ENCODE assay signal across 27 cellular contexts in the genomic region with DNA sequence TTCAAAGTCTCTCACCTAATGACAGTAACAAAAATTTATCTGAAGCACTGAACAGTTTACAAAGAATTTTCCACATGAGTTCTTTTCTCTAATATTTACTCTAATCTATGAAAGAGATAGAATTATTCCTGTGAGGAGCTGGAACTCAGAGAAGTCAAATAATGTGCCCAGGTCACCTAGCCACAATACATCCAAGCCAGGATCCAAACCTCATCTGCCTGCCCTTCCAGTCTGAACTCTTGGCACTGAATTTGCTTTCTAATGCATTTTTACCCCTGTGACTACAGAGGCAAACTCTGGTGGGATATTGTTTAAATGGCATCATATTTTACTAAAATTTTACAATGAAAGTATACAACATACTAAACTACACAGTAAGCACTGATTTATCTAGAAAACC.
"Had no signal": no experiment of that assay in that cellular context is flagged by ENCODE, and none has a peak within 500 bp of the region (broad histone marks: within the 10 kb centered on the region; RNA-seq: fewer than 3 reads in every experiment).

No MANE protein-coding gene starts in this region.

- H3K4me3 ChIP-seq: colonic mucosa, coronary artery, dorsolateral prefrontal cortex, esophagus muscularis mucosa, esophagus squamous epithelium, gastrocnemius medialis, gastroesophageal sphincter, heart left ventricle had no signal

- H3K27me3 ChIP-seq: colonic mucosa, esophagus muscularis mucosa, esophagus squamous epithelium, gastrocnemius medialis, gastroesophageal sphincter had no signal

- DNase-seq: colonic mucosa; cortex of kidney; dermis blood vessel endothelial cell; dorsolateral prefrontal cortex; effector CD4-positive, alpha-beta T cell; effector CD8-positive, alpha-beta T cell; effector memory CD4-positive, alpha-beta T cell; effector memory CD8-positive, alpha-beta T cell; endodermal cell; erythroblast; esophagus squamous epithelium; foreskin fibroblast; foreskin keratinocyte; foreskin melanocyte; gastrocnemius medialis; glutamatergic neuron; head of caudate nucleus; heart left ventricle had no signal

- FAIRE-seq: colon, endometrium, endothelial cell of umbilical vein, frontal cortex had no signal

- H3K4me3 Mint-ChIP-seq: dendritic cell treated with granulocyte-macrophage colony-stimulating factor and Interleukin-4, amounts not matched to agents 40 ng/mL and 50 ng/mL, for 4 days; effector memory CD8-positive, alpha-beta T cell; endodermal cell had no signal

- ATAC-seq: effector memory CD8-positive, alpha-beta T cell; foreskin keratinocyte; gastrocnemius medialis; gastroesophageal sphincter; heart left ventricle had no signal

- H3K27me3 Mint-ChIP-seq: dendritic cell treated with granulocyte-macrophage colony-stimulating factor and Interleukin-4, amounts not matched to agents 40 ng/mL and 50 ng/mL, for 4 days had no signal

- H3K9me3 ChIP-seq: colonic mucosa, esophagus muscularis mucosa, esophagus squamous epithelium, gastrocnemius medialis, gastroesophageal sphincter, heart left ventricle had no signal

- H3K27ac ChIP-seq: colonic mucosa, coronary artery, dorsolateral prefrontal cortex, epithelial cell of prostate, esophagus muscularis mucosa, esophagus squamous epithelium, foreskin keratinocyte, gastrocnemius medialis, gastroesophageal sphincter, heart left ventricle had no signal

- H3K4me1 ChIP-seq: colonic mucosa, esophagus muscularis mucosa, foreskin keratinocyte, gastrocnemius medialis, gastroesophageal sphincter, heart left ventricle had no signal

- H3K27ac Mint-ChIP-seq: dendritic cell treated with granulocyte-macrophage colony-stimulating factor and Interleukin-4, amounts not matched to agents 40 ng/mL and 50 ng/mL, for 4 days; effector memory CD8-positive, alpha-beta T cell; endodermal cell had no signal

- H3K9me3 Mint-ChIP-seq: effector memory CD8-positive, alpha-beta T cell had no signal

- H3K36me3 ChIP-seq: colonic mucosa, esophagus muscularis mucosa, esophagus squamous epithelium, gastrocnemius medialis, gastroesophageal sphincter, heart left ventricle had no signal
